Comparison of ENCODE assay signal across 1 cellular context in genomic region chr15:45611305-45611704, GRCh38.
TF ChIP-seq lines count a peak whose summit lies in the region.

No MANE protein-coding gene starts in this region.

TF ChIP-seq in HCT116, 20 proteins besides CTCF, POLR2A, EP300 and RAD21:
- TF ChIP-seq ZBTB33 (IDR thresholded peaks at IDR 0.05; ENCODE audit: extremely low read depth, insufficient replicate concordance, low read length), result no peak
- TF ChIP-seq YY1 (IDR thresholded peaks at IDR 0.05; ENCODE audit: extremely low read depth, insufficient replicate concordance, low read depth, low read length), result no peak
- no peak for TF ChIP-seq JUND (IDR thresholded peaks at IDR 0.05)
- TF ChIP-seq EZH2phosphoT487 (IDR thresholded peaks at IDR 0.05; ENCODE audit: borderline replicate concordance), result no peak
- TF ChIP-seq MAX (IDR thresholded peaks at IDR 0.05), result no peak
TF ChIP-seq in HCT116: peak in this region for 0.
